In the genomic region with DNA sequence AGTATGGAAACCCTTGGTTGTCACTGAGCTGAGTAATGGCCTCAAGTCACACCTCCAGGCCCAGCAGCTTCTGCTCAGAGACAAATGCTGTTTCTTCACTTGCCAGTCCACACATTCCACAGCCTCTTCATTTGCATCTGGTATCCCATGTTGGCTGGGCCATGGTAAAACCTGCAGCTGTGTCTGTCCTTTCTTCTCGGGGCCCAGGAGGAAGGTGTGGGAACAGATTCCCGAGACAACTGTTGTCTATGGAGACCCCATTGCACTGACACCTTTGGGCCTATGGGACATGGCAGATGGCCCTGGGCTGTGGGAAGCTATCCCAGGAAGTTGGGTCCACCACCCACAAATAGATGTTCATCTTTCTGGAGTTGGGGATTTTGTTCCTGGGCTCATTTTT, we compare ENCODE assay signal across 24 cellular contexts.
A peak's percentile ranks its signal among the peaks of the same experiment; 100 is the strongest.
DNase-seq lines count a peak whose midpoint lies in the region; ATAC-seq, FAIRE-seq and TF ChIP-seq lines count a peak whose summit lies in the region.
"Had no signal": no experiment of that assay in that cellular context is flagged by ENCODE, and none has a peak within 500 bp of the region (broad histone marks: within the 10 kb centered on the region; RNA-seq: fewer than 3 reads in every experiment).

No MANE protein-coding gene starts in this region.

- WGBS in IMR-90 (ENCODE audit: extremely low coverage in 2 of 2, insufficient read length in 1 of 2), 2 experiments, result no CpG with 5 or more reads among the region's 2 CpGs
- 38% methylated on average over 2 of the region's 2 CpGs for WGBS in K562 (ENCODE audit: insufficient coverage, low coverage, missing lambda C conversion rate)
- 67 to 94% (median 83%) methylated on average over 2 of the region's 2 CpGs for WGBS in stomach, 5 donors

- no peaks in the 10 kb centered on the region for H4K20me1 ChIP-seq in IMR-90 (ENCODE audit: insufficient read depth, low read length)
- H4K20me1 ChIP-seq in K562 (replicated peaks; ENCODE audit: control insufficient read depth, insufficient read depth, low read length), result no peaks in the 10 kb centered on the region

- peak overlapping the region; percentile 36; the same call in 1 of the 2 replicates for H2AK5ac ChIP-seq in IMR-90 (ENCODE audit: low read depth, low read length)

- POLR2A ChIA-PET in IMR-90 (lab: Charles Lee; ENCODE audit: unreplicated experiment) (no interaction called here), K562 (lab: Yijun Ruan, JAX) (interaction anchor here (0.6 to 2.0 kb wide), 3 partner anchors 10 to 399 kb away, joined by 3 to 6 read pairs (median 5); no protein-coding TSS in a partner anchor)

- H3K27me3 ChIP-seq in IMR-90 (ENCODE audit: control insufficient read depth, insufficient read depth, low read length), result no peaks in the 10 kb centered on the region
- no peaks in the 10 kb centered on the region for H3K27me3 ChIP-seq in K562 (ENCODE audit: control insufficient read depth in 2 of 2, insufficient read depth in 2 of 2, low read length in 2 of 2)
- no peaks in the 10 kb centered on the region for H3K27me3 ChIP-seq in stomach
- H3K27me3 ChIP-seq: gastrocnemius medialis, SJSA1, upper lobe of right lung had no signal

- CTCF ChIA-PET in IMR-90 (lab: Yijun Ruan, JAX), result no interaction called here
- CTCF ChIA-PET in K562 (lab: Yijun Ruan, JAX; ENCODE audit: low intra/inter-chr PET ratio), result no interaction called here

- H2AFZ ChIP-seq in IMR-90 (replicated peaks; ENCODE audit: low read length, poor library complexity) (no peak overlapping the region), K562 (ENCODE audit: low read depth, low read length) (no peak overlapping the region)

- H3K9me1 ChIP-seq in IMR-90 (ENCODE audit: insufficient read depth, low read length), result peaks cover 18% of the 10 kb centered on the region
- H3K9me1 ChIP-seq in K562 (ENCODE audit: control insufficient read depth, insufficient read depth, low read length), result no peaks in the 10 kb centered on the region

- dilution Hi-C loops in IMR-90 (cut with HindIII; ENCODE audit: low sequenced_read_pairs, unreplicated experiment), result no loop called here

- intact Hi-C loops in natural killer cell (cut with micrococcal nuclease) (no loop called here), IMR-90 (cut with micrococcal nuclease) (loop anchor here (5.0 kb wide), 1 partner anchor 107 kb away; no protein-coding TSS in a partner anchor), K562 (cut with micrococcal nuclease) (no loop called here), stomach (cut with DNase I; ENCODE audit: low total_unique reads) (no loop called here)

- peaks cover 15% of the 10 kb centered on the region for H3K4me1 ChIP-seq in IMR-90 (ENCODE audit: control insufficient read depth, insufficient read depth, low read length)
- peaks cover 0 to 27% of the 10 kb centered on the region in 2 experiments; a peak in 4 of 5 replicates for H3K4me1 ChIP-seq in K562 (replicated peaks in 1 of 2; ENCODE audit: control insufficient read depth in 2 of 2, insufficient read depth in 2 of 2, low read length in 2 of 2)
- no peaks in the 10 kb centered on the region for H3K4me1 ChIP-seq in stomach
- H3K4me1 ChIP-seq: gastrocnemius medialis, HAP-1, prostate gland, upper lobe of right lung had no signal

- H3K79me2 ChIP-seq in K562 (ENCODE audit: control insufficient read depth, insufficient read depth, low read length), result no peaks in the 10 kb centered on the region

- H2BK15ac ChIP-seq in IMR-90 (ENCODE audit: low read depth, low read length), result peak overlapping the region; percentile 45; the same call in 2 of the 3 replicates

- H3K14ac ChIP-seq in IMR-90 (replicated peaks; ENCODE audit: low read depth, low read length), result peak overlapping the region; percentile 27

- no peak overlapping the region for H2AK9ac ChIP-seq in IMR-90 (replicated peaks; ENCODE audit: low read depth, low read length, poor library complexity)

- H3K79me1 ChIP-seq in IMR-90 (ENCODE audit: low read depth in 1 of 2, low read length in 2 of 2), result no peaks in the 10 kb centered on the region; a peak in 1 of 4 replicates

- H3K27ac Mint-ChIP-seq in natural killer cell treated with Interleukin-12 subunit alpha and Interleukin-12 subunit beta and Interleukin-15 and Interleukin-18, amount 100 ng/mL, for 72 hours, result no peak overlapping the region
- no peak overlapping the region for H3K27ac Mint-ChIP-seq in natural killer cell
- H3K27ac Mint-ChIP-seq: activated naive CD8-positive, alpha-beta T cell; activated T-helper 2 cell treated with anti-CD3 and anti-CD28 coated beads, Interferon-gamma antibody, Interleukin-2, Interleukin-4, amounts not matched to agents 10 μg/mL and 5 μg/mL and 100 μg/mL, durations not matched to agents 14 hours and 24 hours and 36 hours; stimulated activated memory B cell treated with anti-CD40 and anti-IgM and Interleukin-4, amounts not matched to agents 10 μg/mL and 1 μg/mL and 100 μg/mL, for 72 hours; T-cell had no signal

- no peaks in the 10 kb centered on the region for H3K9me3 Mint-ChIP-seq in natural killer cell treated with Interleukin-12 subunit alpha and Interleukin-12 subunit beta and Interleukin-15 and Interleukin-18, amount 100 ng/mL, for 72 hours
- H3K9me3 Mint-ChIP-seq in natural killer cell, result no peaks in the 10 kb centered on the region
- H3K9me3 Mint-ChIP-seq: activated T-helper 2 cell treated with anti-CD3 and anti-CD28 coated beads, Interferon-gamma antibody, Interleukin-2, Interleukin-4, amounts not matched to agents 10 μg/mL and 5 μg/mL and 100 μg/mL, durations not matched to agents 14 hours and 24 hours and 36 hours; stimulated activated memory B cell treated with anti-CD40 and anti-IgM and Interleukin-4, amounts not matched to agents 10 μg/mL and 1 μg/mL and 100 μg/mL, for 72 hours; T-cell had no signal

- DNase-seq in natural killer cell treated with Interleukin-12 subunit alpha and Interleukin-12 subunit beta and Interleukin-15 and Interleukin-18, amount 100 ng/mL, for 72 hours (ENCODE audit: low spot score), result no peak
- DNase-seq in natural killer cell (no peak), IMR-90 (no peak), K562 (ENCODE audit: extremely low read depth in 1 of 4, low spot score in 3 of 4) (no peak), stomach (no peak)
- DNase-seq: C1 segment of cervical spinal cord; central memory CD4-positive, alpha-beta T cell; gastrocnemius medialis; Karpas-422; NCI-H1436; NCI-H748 treated with DMSO at 0.1 percent for 48 hours; stimulated activated CD4-positive, alpha-beta T cell treated with anti-CD3 and anti-CD28 coated beads, Interleukin-4, amount 100 ng/mL, for 4 hours; T-cell; upper lobe of right lung had no signal

- H3K4me2 ChIP-seq in IMR-90 (ENCODE audit: low read depth, low read length) (no peak overlapping the region), K562 (ENCODE audit: insufficient read depth, low read length) (no peak overlapping the region)

- H2BK5ac ChIP-seq in IMR-90 (ENCODE audit: low read depth, low read length, poor library complexity, severe bottlenecking), result no peak overlapping the region

- H2BK120ac ChIP-seq in IMR-90 (ENCODE audit: low read depth, low read length), result peak overlapping the region; percentile 45; the same call in 1 of the 2 replicates

- BruUV-seq in IMR-90 (replicated peaks; lab: Mats Ljungman, UMichigan) (no TSS peak), K562 (replicated peaks; lab: Mats Ljungman, UMichigan) (no TSS peak)

- H3K23ac ChIP-seq in IMR-90 (ENCODE audit: low read depth, low read length), result peak overlapping the region; percentile 36; the same call in 1 of the 2 replicates

- no peak for TF ChIP-seq POLR2A in IMR-90 (IDR thresholded peaks at IDR 0.05; ENCODE audit: low read depth, low read length)
- no peak for TF ChIP-seq POLR2A in K562 (conservative IDR thresholded peaks at IDR 0.05)
- no peak for TF ChIP-seq POLR2A in stomach (IDR thresholded peaks at IDR 0.05)

- H3K36me3 ChIP-seq in IMR-90 (ENCODE audit: control insufficient read depth, insufficient read depth, low read length) (no peaks in the 10 kb centered on the region), K562 (ENCODE audit: control insufficient read depth, insufficient read depth, low read length) (no peaks in the 10 kb centered on the region), stomach (no peaks in the 10 kb centered on the region)
- H3K36me3 ChIP-seq: gastrocnemius medialis, HAP-1, prostate gland, SJSA1, upper lobe of right lung had no signal

- H4K5ac ChIP-seq in IMR-90 (ENCODE audit: low read depth, low read length), result no peak overlapping the region

- peak overlapping the region; percentile 45; the same call in 1 of the 2 replicates for H2BK20ac ChIP-seq in IMR-90 (ENCODE audit: low read depth, low read length)

- H3K18ac ChIP-seq in IMR-90 (ENCODE audit: low read depth, low read length), result no peak overlapping the region

- H4K91ac ChIP-seq in IMR-90 (ENCODE audit: insufficient read depth, low read depth, low read length), result peak overlapping the region; percentile 25

- in situ Hi-C loops in IMR-90 (cut with MboI; ENCODE audit: low sequenced_read_pairs), result no loop called here
- in situ Hi-C loops in K562 (cut with MboI), result no loop called here

- H3K4me3 Mint-ChIP-seq in natural killer cell treated with Interleukin-12 subunit alpha and Interleukin-12 subunit beta and Interleukin-15 and Interleukin-18, amount 100 ng/mL, for 72 hours, result no peak overlapping the region
- H3K4me3 Mint-ChIP-seq in natural killer cell, result no peak overlapping the region
- H3K4me3 Mint-ChIP-seq: activated naive CD8-positive, alpha-beta T cell; stimulated activated memory B cell treated with anti-CD40 and anti-IgM and Interleukin-4, amounts not matched to agents 10 μg/mL and 1 μg/mL and 100 μg/mL, for 72 hours; T-cell had no signal

- TF ChIP-seq CTCF in natural killer cell (IDR thresholded peaks at IDR 0.05) (no peak), IMR-90 (conservative IDR thresholded peaks at IDR 0.05; ENCODE audit: low read depth, low read length) (no peak), K562 (IDR thresholded peaks at IDR 0.05 in 2 of 3, conservative IDR thresholded peaks at IDR 0.05 in 1 of 3; ENCODE audit: insufficient read depth in 2 of 3, low read depth in 1 of 3, low read length in 3 of 3) (no peak), stomach (IDR thresholded peaks at IDR 0.05) (no peak)

- H3K36me3 Mint-ChIP-seq in natural killer cell treated with Interleukin-12 subunit alpha and Interleukin-12 subunit beta and Interleukin-15 and Interleukin-18, amount 100 ng/mL, for 72 hours, result no peaks in the 10 kb centered on the region
- H3K36me3 Mint-ChIP-seq in natural killer cell, result no peaks in the 10 kb centered on the region
- H3K36me3 Mint-ChIP-seq: stimulated activated memory B cell treated with anti-CD40 and anti-IgM and Interleukin-4, amounts not matched to agents 10 μg/mL and 1 μg/mL and 100 μg/mL, for 72 hours; T-cell had no signal

- peaks cover 0 to 3% of the 10 kb centered on the region in 2 donors for H3K27me3 Mint-ChIP-seq in natural killer cell treated with Interleukin-12 subunit alpha and Interleukin-12 subunit beta and Interleukin-15 and Interleukin-18, amount 100 ng/mL, for 72 hours
- no peaks in the 10 kb centered on the region for H3K27me3 Mint-ChIP-seq in natural killer cell (ENCODE audit: low read depth in 2 of 2)
- H3K27me3 Mint-ChIP-seq: activated naive CD8-positive, alpha-beta T cell; T-cell had no signal

- TF ChIP-seq EP300 in K562 (IDR thresholded peaks at IDR 0.05; ENCODE audit: low read length), result no peak
- TF ChIP-seq EP300 in stomach (IDR thresholded peaks at IDR 0.05), result no peak

- no peak overlapping the region for H3K56ac ChIP-seq in IMR-90 (ENCODE audit: extremely low read depth, insufficient read depth, low read length)

- TF ChIP-seq RAD21 in IMR-90 (IDR thresholded peaks at IDR 0.05; ENCODE audit: low read length) (no peak), K562 (CRISPR knock-in tag; conservative IDR thresholded peaks at IDR 0.05 in 1 of 2, IDR thresholded peaks at IDR 0.05 in 1 of 2) (no peak)

- no peak overlapping the region for H3K4me3 ChIP-seq in IMR-90 (ENCODE audit: insufficient read depth, low read depth, low read length)
- no peak overlapping the region for H3K4me3 ChIP-seq in K562
- no peak overlapping the region for H3K4me3 ChIP-seq in stomach
- H3K4me3 ChIP-seq: gastrocnemius medialis, HAP-1, prostate gland, SJSA1, upper lobe of right lung had no signal

- peak overlapping the region in 1 of 2 experiments; percentile 33; a peak in 1 of 4 replicates for H4K8ac ChIP-seq in IMR-90 (ENCODE audit: low read depth in 2 of 2, low read length in 2 of 2)

- ATAC-seq in natural killer cell treated with Interleukin-12 subunit alpha and Interleukin-12 subunit beta and Interleukin-15 and Interleukin-18, amount 100 ng/mL, for 72 hours, result peak; percentile 41 to 52
- ATAC-seq in natural killer cell (no peak), IMR-90 (ENCODE audit: low read depth) (no peak), K562 (no peak), HG03175 (IDR thresholded peaks at IDR 0.05; ENCODE audit: unreplicated experiment) (no peak), GM18870 (IDR thresholded peaks at IDR 0.05; ENCODE audit: unreplicated experiment) (no peak), GM19324 (IDR thresholded peaks at IDR 0.05; ENCODE audit: low FRiP score, unreplicated experiment) (no peak)
- ATAC-seq: gastrocnemius medialis; sciatic nerve; stimulated activated memory B cell treated with anti-CD40 and anti-IgM and Interleukin-4, amounts not matched to agents 10 μg/mL and 1 μg/mL and 100 μg/mL, for 72 hours; T-cell; upper lobe of right lung had no signal

- no peak for FAIRE-seq in K562 (lab: Jason Lieb, UNC)

- H3K9ac ChIP-seq in IMR-90 (ENCODE audit: low read depth, low read length) (no peak overlapping the region), K562 (ENCODE audit: insufficient read depth in 1 of 2, low read depth in 2 of 2, low read length in 2 of 2) (no peak overlapping the region; a peak in 1 of 4 replicates)

- no peaks in the 10 kb centered on the region for H3K9me3 ChIP-seq in IMR-90 (ENCODE audit: control insufficient read depth, insufficient read depth, low read length)
- no peaks in the 10 kb centered on the region for H3K9me3 ChIP-seq in K562 (replicated peaks; ENCODE audit: control insufficient read depth, insufficient read depth, low read depth, low read length)
- H3K9me3 ChIP-seq in stomach, result no peaks in the 10 kb centered on the region
- H3K9me3 ChIP-seq: gastrocnemius medialis, HAP-1, prostate gland, SJSA1, upper lobe of right lung had no signal

- H3K4me1 Mint-ChIP-seq in natural killer cell treated with Interleukin-12 subunit alpha and Interleukin-12 subunit beta and Interleukin-15 and Interleukin-18, amount 100 ng/mL, for 72 hours (ENCODE audit: low read depth in 2 of 2), result peaks cover 6 to 12% of the 10 kb centered on the region in 2 donors
- peaks cover 5 to 15% of the 10 kb centered on the region in 2 donors for H3K4me1 Mint-ChIP-seq in natural killer cell
- H3K4me1 Mint-ChIP-seq: stimulated activated memory B cell treated with anti-CD40 and anti-IgM and Interleukin-4, amounts not matched to agents 10 μg/mL and 1 μg/mL and 100 μg/mL, for 72 hours had no signal

- H3K27ac ChIP-seq in IMR-90 (ENCODE audit: insufficient read depth, low read length) (no peak overlapping the region), K562 (ENCODE audit: extremely low read depth, low read depth, low read length) (no peak overlapping the region), stomach (no peak overlapping the region)
- H3K27ac ChIP-seq: gastrocnemius medialis, prostate gland, SJSA1, upper lobe of right lung had no signal

- H3K4ac ChIP-seq in IMR-90 (ENCODE audit: low read depth, low read length), result peak overlapping the region; percentile 53

Comparison
In these comparisons a context has a peak if more than half of its experiments do, and no peak if none do; other contexts are left out.
1. ATAC-seq: peak in natural killer cell treated with Interleukin-12 subunit alpha and Interleukin-12 subunit beta and Interleukin-15 and Interleukin-18, amount 100 ng/mL, for 72 hours (2 of 2); none in natural killer cell (0 of 3), IMR-90 (single experiment), K562 (single experiment), HG03175 (single experiment), GM18870 (single experiment) and GM19324 (single experiment).